18 cellular contexts compared by ENCODE assay signal in genomic region chr11:73389134-73389525, GRCh38. TPM values are rescaled to one million over a fixed set of nuclear protein-coding genes. Genes with fewer than 3 reads are reported as not detected.
DNase-seq lines count a peak whose midpoint lies in the region; ATAC-seq lines count a peak whose summit lies in the region.
"Had no signal": no experiment of that assay in that cellular context is flagged by ENCODE, and none has a peak within 500 bp of the region (broad histone marks: within the 10 kb centered on the region; RNA-seq: fewer than 3 reads in every experiment).

No MANE protein-coding gene starts in this region.

- peak overlapping the region; percentile 62 for H3K27ac Mint-ChIP-seq in activated naive CD4-positive, alpha-beta T cell treated with anti-CD3 and anti-CD28 coated beads, Interleukin-2, amount 10 ng/mL, durations not matched to agents 7 days and 5 days

- H3K36me3 Mint-ChIP-seq in activated naive CD4-positive, alpha-beta T cell treated with anti-CD3 and anti-CD28 coated beads, Interleukin-2, amount 10 ng/mL, durations not matched to agents 7 days and 5 days, result peaks cover 11% of the 10 kb centered on the region

- H3K4me3 ChIP-seq in MG63 (no peak overlapping the region), skeletal muscle tissue (ENCODE audit: low read length in 3 of 3) (no peak overlapping the region)
- H3K4me3 ChIP-seq: HAP-1, lower lobe of right lung, SJCRH30 had no signal

- peak overlapping the region in 2 of 3 donors; percentile 45 to 50 for H3K9ac ChIP-seq in skeletal muscle tissue (ENCODE audit: low read depth in 1 of 3, low read length in 3 of 3)

- no peaks in the 10 kb centered on the region for H3K9me3 ChIP-seq in MG63
- H3K9me3 ChIP-seq in skeletal muscle tissue (ENCODE audit: control insufficient read depth in 3 of 3, low read length in 3 of 3), result no peaks in the 10 kb centered on the region
- H3K9me3 ChIP-seq: HAP-1, lower lobe of right lung, SJCRH30 had no signal

- H3K27me3 ChIP-seq in MG63 (no peaks in the 10 kb centered on the region), skeletal muscle tissue (ENCODE audit: control insufficient read depth in 3 of 3, insufficient read depth in 3 of 3, low read length in 3 of 3) (no peaks in the 10 kb centered on the region)
- H3K27me3 ChIP-seq: SJCRH30 had no signal

- no peak overlapping the region for H3K27ac ChIP-seq in skeletal muscle tissue (ENCODE audit: low read depth, low read length)
- H3K27ac ChIP-seq: SJCRH30 had no signal

- no peaks in the 10 kb centered on the region for H3K9me3 Mint-ChIP-seq in activated naive CD4-positive, alpha-beta T cell treated with anti-CD3 and anti-CD28 coated beads, Interleukin-2, amount 10 ng/mL, durations not matched to agents 7 days and 5 days
- H3K9me3 Mint-ChIP-seq: CD8-positive, alpha-beta memory T cell; nephron had no signal

- DNase-seq in activated naive CD4-positive, alpha-beta T cell treated with anti-CD3 and anti-CD28 coated beads, Interleukin-2, amount 10 ng/mL, durations not matched to agents 7 days and 5 days, result no peak
- DNase-seq in activated naive CD4-positive, alpha-beta T cell treated with anti-CD3 and anti-CD28 coated beads, Interleukin-2, amount 50 U/mL, for 16 hours, result no peak
- DNase-seq in MG63 (peak; percentile 24), NCI-H345 treated with DMSO at 0.1 percent for 48 hours (lab: John Stamatoyannopoulos, UW; ENCODE audit: unreplicated experiment) (no peak), NCI-H510A treated with DMSO at 0.1 percent for 48 hours (lab: John Stamatoyannopoulos, UW) (no peak)
- DNase-seq: activated CD4-positive, alpha-beta T cell treated with anti-CD3 and anti-CD28 coated beads for 1 hour; activated gamma-delta T cell; anterior cingulate cortex; CD8-positive, alpha-beta memory T cell; NCI-H510A; SJCRH30; stimulated activated CD4-positive, alpha-beta T cell treated with anti-CD3 and anti-CD28 coated beads, Interleukin-15, amount 100 ng/mL, for 24 hours had no signal

- CTCF ChIA-PET in activated naive CD4-positive, alpha-beta T cell treated with anti-CD3 and anti-CD28 coated beads, Interleukin-2, amount 10 ng/mL, durations not matched to agents 7 days and 5 days (lab: Charles Lee), result interaction anchor here (1.3 to 1.4 kb wide), 2 partner anchors 10 to 38 kb away, joined by 4 to 9 read pairs; no protein-coding TSS in a partner anchor

- peaks cover 41% of the 10 kb centered on the region for H3K4me1 Mint-ChIP-seq in activated naive CD4-positive, alpha-beta T cell treated with anti-CD3 and anti-CD28 coated beads, Interleukin-2, amount 10 ng/mL, durations not matched to agents 7 days and 5 days

- H3K4me3 Mint-ChIP-seq in activated naive CD4-positive, alpha-beta T cell treated with anti-CD3 and anti-CD28 coated beads, Interleukin-2, amount 10 ng/mL, durations not matched to agents 7 days and 5 days, result no peak overlapping the region
- H3K4me3 Mint-ChIP-seq: nephron had no signal

- H3K36me3 ChIP-seq in MG63, result peaks cover 10% of the 10 kb centered on the region
- H3K36me3 ChIP-seq in skeletal muscle tissue (ENCODE audit: control insufficient read depth in 3 of 3, insufficient read depth in 3 of 3, low read length in 3 of 3), result peaks cover 0 to 5% (median 0%) of the 10 kb centered on the region in 3 donors
- H3K36me3 ChIP-seq: HAP-1 had no signal

- peaks cover 65 to 82% (median 82%) of the 10 kb centered on the region in 3 donors for H3K4me1 ChIP-seq in skeletal muscle tissue (ENCODE audit: control insufficient read depth in 3 of 3, insufficient read depth in 3 of 3, low read length in 3 of 3)

- H3K27me3 Mint-ChIP-seq in activated naive CD4-positive, alpha-beta T cell treated with anti-CD3 and anti-CD28 coated beads, Interleukin-2, amount 10 ng/mL, durations not matched to agents 7 days and 5 days, result no peaks in the 10 kb centered on the region

- peak; percentile 12 for ATAC-seq in esophagus mucosa
- ATAC-seq in HG02798 (IDR thresholded peaks at IDR 0.05; ENCODE audit: poor library complexity, unreplicated experiment), result no peak
- ATAC-seq: lower lobe of right lung had no signal

RNA-seq across cellular contexts. Expression of gene RELT, which starts 12.9 kb away (rescaled TPM):
- 3.2 and 5.0 TPM in 2 replicates for total RNA-seq in MG63 (2014; rRNA removed; shearing (Covaris generic); ENCODE audit: low replicate concordance)
- total RNA-seq in esophagus mucosa (3.9 TPM), skeletal muscle tissue (1.6 TPM)
